ENCODE assay signal across 1 cellular context in the genomic region with DNA sequence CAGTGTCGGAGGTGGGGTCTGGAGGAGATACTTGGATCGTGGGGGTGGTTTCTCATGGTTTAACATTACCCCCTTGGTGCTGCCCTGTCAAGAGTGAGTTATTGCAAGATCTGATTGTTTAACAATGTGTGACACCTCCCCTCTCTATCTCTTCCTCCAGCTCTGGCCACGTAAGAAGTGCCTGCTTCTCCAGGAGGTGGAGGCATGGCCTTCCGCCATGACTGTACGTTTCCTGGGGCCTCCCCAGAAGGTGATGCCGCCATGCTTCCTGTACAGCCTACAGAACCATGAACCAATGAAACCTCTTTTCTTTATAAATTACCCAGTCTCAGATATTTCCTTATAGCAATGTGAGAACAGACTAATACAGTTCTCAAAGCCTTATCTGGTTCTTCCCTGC.
TF ChIP-seq lines count a peak whose summit lies in the region.

No MANE protein-coding gene starts in this region.

TF ChIP-seq in K562, 482 proteins besides CTCF, POLR2A, EP300 and RAD21 (continued from another document and continues in another):
- TF ChIP-seq, protein P1, sequence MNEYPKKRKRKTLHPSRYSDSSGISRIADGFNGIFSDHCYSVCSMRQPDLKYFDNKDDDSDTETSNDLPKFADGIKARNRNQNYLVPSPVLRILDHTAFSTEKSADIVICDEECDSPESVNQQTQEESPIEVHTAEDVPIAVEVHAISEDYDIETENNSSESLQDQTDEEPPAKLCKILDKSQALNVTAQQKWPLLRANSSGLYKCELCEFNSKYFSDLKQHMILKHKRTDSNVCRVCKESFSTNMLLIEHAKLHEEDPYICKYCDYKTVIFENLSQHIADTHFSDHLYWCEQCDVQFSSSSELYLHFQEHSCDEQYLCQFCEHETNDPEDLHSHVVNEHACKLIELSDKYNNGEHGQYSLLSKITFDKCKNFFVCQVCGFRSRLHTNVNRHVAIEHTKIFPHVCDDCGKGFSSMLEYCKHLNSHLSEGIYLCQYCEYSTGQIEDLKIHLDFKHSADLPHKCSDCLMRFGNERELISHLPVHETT (CRISPR knock-in tag; conservative IDR thresholded peaks at IDR 0.05 in 1 of 2, IDR thresholded peaks at IDR 0.05 in 1 of 2), result 0 out of 4 replicates have a peak, but pooled peaks of 1 of the 2 experiments have one; percentile 25
- TF ChIP-seq YY1 (IDR thresholded peaks at IDR 0.05; ENCODE audit: borderline replicate concordance in 1 of 3, control insufficient read depth in 1 of 3, extremely low read depth in 1 of 3, insufficient read depth in 3 of 3, insufficient read length in 1 of 3, insufficient replicate concordance in 2 of 3, low read depth in 1 of 3, low read length in 2 of 3) (peak in 1 of 3 experiments; percentile 75), ZNF445 (CRISPR knock-in tag; IDR thresholded peaks at IDR 0.05; ENCODE audit: low read depth) (no peak), MAFK (IDR thresholded peaks at IDR 0.05; ENCODE audit: low read length) (no peak), SREBF2 (CRISPR knock-in tag; IDR thresholded peaks at IDR 0.05) (no peak), FOXA3 (CRISPR knock-in tag; conservative IDR thresholded peaks at IDR 0.05 in 1 of 2, IDR thresholded peaks at IDR 0.05 in 1 of 2) (no peak), STAT5A (IDR thresholded peaks at IDR 0.05; ENCODE audit: borderline replicate concordance, low read length) (no peak), ARID1B (IDR thresholded peaks at IDR 0.05) (peak; percentile 51), ARNT (IDR thresholded peaks at IDR 0.05) (no peak), POLR2AphosphoS2 (IDR thresholded peaks at IDR 0.05; ENCODE audit: low read length) (no peak), KLF13 (tag; IDR thresholded peaks at IDR 0.05; ENCODE audit: borderline replicate concordance, low read depth) (no peak), PML (IDR thresholded peaks at IDR 0.05; ENCODE audit: low read length) (no peak), FOSL1 (tag; conservative IDR thresholded peaks at IDR 0.05) (peak; percentile 36; the same call in 1 of the 2 replicates), SIRT6 (IDR thresholded peaks at IDR 0.05; ENCODE audit: low read depth, low read length) (no peak), ZNF143 (CRISPR knock-in tag; IDR thresholded peaks at IDR 0.05) (no peak), ZFPM2 (CRISPR knock-in tag; IDR thresholded peaks at IDR 0.05) (no peak), EHMT2 (IDR thresholded peaks at IDR 0.05) (no peak), NFE2 (IDR thresholded peaks at IDR 0.05; ENCODE audit: low read depth) (0 out of 2 replicates have a peak, but pooled peaks have one; percentile 25), TOE1 (IDR thresholded peaks at IDR 0.05; ENCODE audit: borderline replicate concordance) (no peak), TOE1 (CRISPR knock-in tag; IDR thresholded peaks at IDR 0.05; ENCODE audit: borderline replicate concordance, low read depth) (no peak), SUPT5H (IDR thresholded peaks at IDR 0.05) (no peak), CBFA2T3 (IDR thresholded peaks at IDR 0.05) (peak; percentile 63), ARHGAP35 (IDR thresholded peaks at IDR 0.05; ENCODE audit: partially characterized antibody) (no peak), FUS (optimal IDR thresholded peaks at IDR 0.05; ENCODE audit: low read depth, low read length) (no peak), HDGF (IDR thresholded peaks at IDR 0.05) (no peak), RBFOX2 (IDR thresholded peaks at IDR 0.05; ENCODE audit: low read depth, low read length) (no peak), ZNF253 (CRISPR knock-in tag; conservative IDR thresholded peaks at IDR 0.05) (no peak), KLF1 (tag; IDR thresholded peaks at IDR 0.05) (no peak), MCM3 (IDR thresholded peaks at IDR 0.05) (no peak), SMAD3 (CRISPR knock-in tag; conservative IDR thresholded peaks at IDR 0.05) (no peak), ZNF175 (CRISPR knock-in tag; IDR thresholded peaks at IDR 0.05; ENCODE audit: low read depth) (no peak)
- TF ChIP-seq, protein P2, sequence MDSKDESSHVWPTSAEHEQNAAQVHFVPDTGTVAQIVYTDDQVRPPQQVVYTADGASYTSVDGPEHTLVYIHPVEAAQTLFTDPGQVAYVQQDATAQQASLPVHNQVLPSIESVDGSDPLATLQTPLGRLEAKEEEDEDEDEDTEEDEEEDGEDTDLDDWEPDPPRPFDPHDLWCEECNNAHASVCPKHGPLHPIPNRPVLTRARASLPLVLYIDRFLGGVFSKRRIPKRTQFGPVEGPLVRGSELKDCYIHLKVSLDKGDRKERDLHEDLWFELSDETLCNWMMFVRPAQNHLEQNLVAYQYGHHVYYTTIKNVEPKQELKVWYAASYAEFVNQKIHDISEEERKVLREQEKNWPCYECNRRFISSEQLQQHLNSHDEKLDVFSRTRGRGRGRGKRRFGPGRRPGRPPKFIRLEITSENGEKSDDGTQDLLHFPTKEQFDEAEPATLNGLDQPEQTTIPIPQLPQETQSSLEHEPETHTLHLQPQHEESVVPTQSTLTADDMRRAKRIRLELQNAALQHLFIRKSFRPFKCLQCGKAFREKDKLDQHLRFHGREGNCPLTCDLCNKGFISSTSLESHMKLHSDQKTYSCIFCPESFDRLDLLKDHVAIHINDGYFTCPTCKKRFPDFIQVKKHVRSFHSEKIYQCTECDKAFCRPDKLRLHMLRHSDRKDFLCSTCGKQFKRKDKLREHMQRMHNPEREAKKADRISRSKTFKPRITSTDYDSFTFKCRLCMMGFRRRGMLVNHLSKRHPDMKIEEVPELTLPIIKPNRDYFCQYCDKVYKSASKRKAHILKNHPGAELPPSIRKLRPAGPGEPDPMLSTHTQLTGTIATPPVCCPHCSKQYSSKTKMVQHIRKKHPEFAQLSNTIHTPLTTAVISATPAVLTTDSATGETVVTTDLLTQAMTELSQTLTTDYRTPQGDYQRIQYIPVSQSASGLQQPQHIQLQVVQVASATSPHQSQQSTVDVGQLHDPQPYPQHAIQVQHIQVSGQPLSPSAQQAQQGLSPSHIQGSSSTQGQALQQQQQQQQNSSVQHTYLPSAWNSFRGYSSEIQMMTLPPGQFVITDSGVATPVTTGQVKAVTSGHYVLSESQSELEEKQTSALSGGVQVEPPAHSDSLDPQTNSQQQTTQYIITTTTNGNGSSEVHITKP (IDR thresholded peaks at IDR 0.05; ENCODE audit: partially characterized antibody), result no peak
- TF ChIP-seq, protein P3, sequence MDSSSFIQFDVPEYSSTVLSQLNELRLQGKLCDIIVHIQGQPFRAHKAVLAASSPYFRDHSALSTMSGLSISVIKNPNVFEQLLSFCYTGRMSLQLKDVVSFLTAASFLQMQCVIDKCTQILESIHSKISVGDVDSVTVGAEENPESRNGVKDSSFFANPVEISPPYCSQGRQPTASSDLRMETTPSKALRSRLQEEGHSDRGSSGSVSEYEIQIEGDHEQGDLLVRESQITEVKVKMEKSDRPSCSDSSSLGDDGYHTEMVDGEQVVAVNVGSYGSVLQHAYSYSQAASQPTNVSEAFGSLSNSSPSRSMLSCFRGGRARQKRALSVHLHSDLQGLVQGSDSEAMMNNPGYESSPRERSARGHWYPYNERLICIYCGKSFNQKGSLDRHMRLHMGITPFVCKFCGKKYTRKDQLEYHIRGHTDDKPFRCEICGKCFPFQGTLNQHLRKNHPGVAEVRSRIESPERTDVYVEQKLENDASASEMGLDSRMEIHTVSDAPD (CRISPR knock-in tag; IDR thresholded peaks at IDR 0.05), result no peak
- TF ChIP-seq, protein P4, sequence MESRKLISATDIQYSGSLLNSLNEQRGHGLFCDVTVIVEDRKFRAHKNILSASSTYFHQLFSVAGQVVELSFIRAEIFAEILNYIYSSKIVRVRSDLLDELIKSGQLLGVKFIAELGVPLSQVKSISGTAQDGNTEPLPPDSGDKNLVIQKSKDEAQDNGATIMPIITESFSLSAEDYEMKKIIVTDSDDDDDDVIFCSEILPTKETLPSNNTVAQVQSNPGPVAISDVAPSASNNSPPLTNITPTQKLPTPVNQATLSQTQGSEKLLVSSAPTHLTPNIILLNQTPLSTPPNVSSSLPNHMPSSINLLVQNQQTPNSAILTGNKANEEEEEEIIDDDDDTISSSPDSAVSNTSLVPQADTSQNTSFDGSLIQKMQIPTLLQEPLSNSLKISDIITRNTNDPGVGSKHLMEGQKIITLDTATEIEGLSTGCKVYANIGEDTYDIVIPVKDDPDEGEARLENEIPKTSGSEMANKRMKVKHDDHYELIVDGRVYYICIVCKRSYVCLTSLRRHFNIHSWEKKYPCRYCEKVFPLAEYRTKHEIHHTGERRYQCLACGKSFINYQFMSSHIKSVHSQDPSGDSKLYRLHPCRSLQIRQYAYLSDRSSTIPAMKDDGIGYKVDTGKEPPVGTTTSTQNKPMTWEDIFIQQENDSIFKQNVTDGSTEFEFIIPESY (CRISPR knock-in tag; IDR thresholded peaks at IDR 0.05), result no peak
- TF ChIP-seq, protein P5, sequence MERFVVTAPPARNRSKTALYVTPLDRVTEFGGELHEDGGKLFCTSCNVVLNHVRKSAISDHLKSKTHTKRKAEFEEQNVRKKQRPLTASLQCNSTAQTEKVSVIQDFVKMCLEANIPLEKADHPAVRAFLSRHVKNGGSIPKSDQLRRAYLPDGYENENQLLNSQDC (CRISPR knock-in tag; IDR thresholded peaks at IDR 0.05), result no peak
- TF ChIP-seq, protein P6, sequence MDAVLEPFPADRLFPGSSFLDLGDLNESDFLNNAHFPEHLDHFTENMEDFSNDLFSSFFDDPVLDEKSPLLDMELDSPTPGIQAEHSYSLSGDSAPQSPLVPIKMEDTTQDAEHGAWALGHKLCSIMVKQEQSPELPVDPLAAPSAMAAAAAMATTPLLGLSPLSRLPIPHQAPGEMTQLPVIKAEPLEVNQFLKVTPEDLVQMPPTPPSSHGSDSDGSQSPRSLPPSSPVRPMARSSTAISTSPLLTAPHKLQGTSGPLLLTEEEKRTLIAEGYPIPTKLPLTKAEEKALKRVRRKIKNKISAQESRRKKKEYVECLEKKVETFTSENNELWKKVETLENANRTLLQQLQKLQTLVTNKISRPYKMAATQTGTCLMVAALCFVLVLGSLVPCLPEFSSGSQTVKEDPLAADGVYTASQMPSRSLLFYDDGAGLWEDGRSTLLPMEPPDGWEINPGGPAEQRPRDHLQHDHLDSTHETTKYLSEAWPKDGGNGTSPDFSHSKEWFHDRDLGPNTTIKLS (IDR thresholded peaks at IDR 0.05; ENCODE audit: borderline replicate concordance, low read depth), result 0 out of 2 replicates have a peak, but pooled peaks have one; percentile 25
- TF ChIP-seq, protein P7, sequence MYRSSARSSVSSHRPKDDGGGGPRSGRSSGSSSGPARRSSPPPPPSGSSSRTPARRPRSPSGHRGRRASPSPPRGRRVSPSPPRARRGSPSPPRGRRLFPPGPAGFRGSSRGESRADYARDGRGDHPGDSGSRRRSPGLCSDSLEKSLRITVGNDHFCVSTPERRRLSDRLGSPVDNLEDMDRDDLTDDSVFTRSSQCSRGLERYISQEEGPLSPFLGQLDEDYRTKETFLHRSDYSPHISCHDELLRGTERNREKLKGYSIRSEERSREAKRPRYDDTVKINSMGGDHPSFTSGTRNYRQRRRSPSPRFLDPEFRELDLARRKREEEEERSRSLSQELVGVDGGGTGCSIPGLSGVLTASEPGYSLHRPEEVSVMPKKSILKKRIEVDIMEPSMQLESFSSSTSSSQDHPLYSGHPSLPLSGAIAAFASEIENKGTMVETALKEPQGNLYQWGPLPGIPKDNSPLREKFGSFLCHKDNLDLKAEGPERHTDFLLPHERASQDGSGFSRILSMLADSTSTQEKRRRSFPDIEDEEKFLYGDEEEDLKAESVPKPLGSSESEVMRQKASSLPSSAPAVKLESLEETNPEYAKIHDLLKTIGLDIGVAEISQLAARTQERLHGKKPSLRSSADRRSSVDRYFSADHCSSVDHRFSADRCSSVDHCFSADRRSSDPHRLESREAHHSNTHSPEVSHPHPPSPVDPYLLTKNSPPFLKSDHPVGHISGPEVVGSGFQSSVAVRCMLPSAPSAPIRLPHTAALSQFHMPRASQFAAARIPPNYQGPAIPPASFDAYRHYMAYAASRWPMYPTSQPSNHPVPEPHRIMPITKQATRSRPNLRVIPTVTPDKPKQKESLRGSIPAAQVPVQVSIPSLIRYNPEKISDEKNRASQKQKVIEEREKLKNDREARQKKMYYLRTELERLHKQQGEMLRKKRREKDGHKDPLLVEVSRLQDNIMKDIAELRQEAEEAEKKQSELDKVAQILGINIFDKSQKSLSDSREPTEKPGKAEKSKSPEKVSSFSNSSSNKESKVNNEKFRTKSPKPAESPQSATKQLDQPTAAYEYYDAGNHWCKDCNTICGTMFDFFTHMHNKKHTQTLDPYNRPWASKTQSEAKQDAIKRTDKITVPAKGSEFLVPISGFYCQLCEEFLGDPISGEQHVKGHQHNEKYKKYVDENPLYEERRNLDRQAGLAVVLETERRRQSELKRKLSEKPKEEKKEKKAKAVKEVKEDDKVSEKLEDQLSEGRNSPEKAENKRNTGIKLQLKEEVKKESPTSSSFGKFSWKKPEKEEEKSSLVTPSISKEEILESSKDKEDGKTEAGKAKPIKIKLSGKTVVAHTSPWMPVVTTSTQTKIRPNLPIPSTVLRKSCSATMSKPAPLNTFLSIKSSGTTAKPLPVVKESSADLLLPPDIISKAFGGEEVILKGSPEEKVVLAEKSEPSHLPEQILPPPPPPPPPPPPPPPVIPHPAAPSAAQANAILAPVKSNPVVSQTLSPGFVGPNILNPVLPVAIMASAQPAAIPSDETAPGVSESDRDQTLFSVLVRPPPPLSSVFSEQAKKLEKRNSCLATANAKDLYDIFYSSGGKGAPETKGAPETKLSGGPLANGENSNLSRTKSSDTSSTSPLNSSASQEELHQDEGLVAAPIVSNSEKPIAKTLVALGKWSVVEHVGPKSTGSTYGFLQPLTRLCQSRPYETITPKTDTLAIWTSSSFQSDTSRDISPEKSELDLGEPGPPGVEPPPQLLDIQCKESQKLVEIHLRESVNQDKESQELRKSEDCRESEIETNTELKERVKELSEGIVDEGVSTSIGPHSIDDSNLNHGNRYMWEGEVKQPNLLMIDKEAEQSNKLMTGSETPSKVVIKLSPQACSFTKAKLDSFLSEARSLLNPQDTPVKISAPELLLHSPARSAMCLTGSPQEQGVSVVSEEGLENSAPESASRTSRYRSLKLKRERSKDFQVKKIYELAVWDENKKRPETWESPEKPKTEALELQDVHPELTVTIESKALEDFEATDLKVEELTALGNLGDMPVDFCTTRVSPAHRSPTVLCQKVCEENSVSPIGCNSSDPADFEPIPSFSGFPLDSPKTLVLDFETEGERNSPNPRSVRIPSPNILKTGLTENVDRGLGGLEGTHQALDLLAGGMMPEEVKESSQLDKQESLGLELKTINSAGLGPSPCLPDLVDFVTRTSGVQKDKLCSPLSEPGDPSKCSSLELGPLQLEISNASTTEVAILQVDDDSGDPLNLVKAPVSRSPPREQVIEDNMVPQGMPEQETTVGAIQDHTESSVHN (IDR thresholded peaks at IDR 0.05; ENCODE audit: borderline replicate concordance in 1 of 2, low read depth in 1 of 2), result no peak
- TF ChIP-seq, protein P8, sequence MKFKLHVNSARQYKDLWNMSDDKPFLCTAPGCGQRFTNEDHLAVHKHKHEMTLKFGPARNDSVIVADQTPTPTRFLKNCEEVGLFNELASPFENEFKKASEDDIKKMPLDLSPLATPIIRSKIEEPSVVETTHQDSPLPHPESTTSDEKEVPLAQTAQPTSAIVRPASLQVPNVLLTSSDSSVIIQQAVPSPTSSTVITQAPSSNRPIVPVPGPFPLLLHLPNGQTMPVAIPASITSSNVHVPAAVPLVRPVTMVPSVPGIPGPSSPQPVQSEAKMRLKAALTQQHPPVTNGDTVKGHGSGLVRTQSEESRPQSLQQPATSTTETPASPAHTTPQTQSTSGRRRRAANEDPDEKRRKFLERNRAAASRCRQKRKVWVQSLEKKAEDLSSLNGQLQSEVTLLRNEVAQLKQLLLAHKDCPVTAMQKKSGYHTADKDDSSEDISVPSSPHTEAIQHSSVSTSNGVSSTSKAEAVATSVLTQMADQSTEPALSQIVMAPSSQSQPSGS (CRISPR knock-in tag; IDR thresholded peaks at IDR 0.05), result no peak
